In genomic region chr16:6735631-6736030, GRCh38 we compare ENCODE assay signal across 32 cellular contexts.
"Had no signal": no experiment of that assay in that cellular context is flagged by ENCODE, and none has a peak within 500 bp of the region (broad histone marks: within the 10 kb centered on the region; RNA-seq: fewer than 3 reads in every experiment).

No MANE protein-coding gene starts in this region.

- H3K4me3 ChIP-seq: adrenal gland, body of pancreas, breast epithelium had no signal

- H3K36me3 ChIP-seq: adrenal gland, brain microvascular endothelial cell, breast epithelium, WERI-Rb-1 had no signal

- DNase-seq: activated CD4-positive, alpha-beta memory T cell treated with anti-CD3 and anti-CD28 coated beads, Interleukin-2, amount 10 ng/mL, durations not matched to agents 7 days and 5 days; activated CD4-positive, alpha-beta T cell treated with anti-CD3 and anti-CD28 coated beads for 1 hour; activated CD4-positive, alpha-beta T cell treated with anti-CD3 and anti-CD28 coated beads for 36 hours; activated CD4-positive, alpha-beta T cell treated with anti-CD3 and anti-CD28 coated beads for 48 hours; activated CD4-positive, alpha-beta T cell treated with anti-CD3 and anti-CD28 coated beads, Interleukin-2, amount 10 ng/mL, durations not matched to agents 7 days and 5 days; activated CD4-positive, alpha-beta T cell treated with anti-CD3 and anti-CD28 coated beads, Interleukin-2, amount 50 U/mL, for 48 hours; activated CD4-positive, CD25-positive, alpha-beta regulatory T cell; activated CD8-positive, alpha-beta memory T cell treated with anti-CD3 and anti-CD28 coated beads for 24 hours; activated CD8-positive, alpha-beta memory T cell treated with anti-CD3 and anti-CD28 coated beads, Interleukin-2, amount 10 ng/mL, durations not matched to agents 7 days and 5 days; activated CD8-positive, alpha-beta memory T cell treated with anti-CD3 and anti-CD28 coated beads, Interleukin-2, amount 50 U/mL, for 48 hours; activated CD8-positive, alpha-beta T cell treated with anti-CD3 and anti-CD28 coated beads, Interleukin-2, amount 10 ng/mL, durations not matched to agents 7 days and 5 days; activated effector memory CD4-positive, alpha-beta T cell treated with anti-CD3 and anti-CD28 coated beads, Interleukin-2, amount 50 U/mL, for 16 hours; activated gamma-delta T cell treated with Interleukin-2 at 50 U/mL for 16 hours; activated naive CD4-positive, alpha-beta T cell; activated naive CD4-positive, alpha-beta T cell treated with anti-CD3 and anti-CD28 coated beads for 36 hours; activated naive CD4-positive, alpha-beta T cell treated with anti-CD3 and anti-CD28 coated beads, Interleukin-2, amount 50 U/mL, for 16 hours; activated naive CD8-positive, alpha-beta T cell treated with anti-CD3 and anti-CD28 coated beads for 36 hours; activated T-cell treated with anti-CD3 and anti-CD28 coated beads, Interleukin-2, amount 50 U/mL, for 24 hours; activated T-cell treated with anti-CD3 and anti-CD28 coated beads, Interleukin-2, amount 50 U/mL, for 48 hours; adrenal gland; amniotic stem cell; aorta; body of pancreas; brain microvascular endothelial cell; central memory CD4-positive, alpha-beta T cell; T-helper 2 cell; T-helper 9 cell; WERI-Rb-1 had no signal

- H3K27me3 ChIP-seq: adrenal gland, body of pancreas, brain microvascular endothelial cell, breast epithelium had no signal

- H3K4me1 ChIP-seq: adrenal gland, body of pancreas, breast epithelium had no signal

- ATAC-seq: activated CD4-positive, alpha-beta T cell treated with anti-CD3 and anti-CD28 coated beads for 36 hours; activated CD4-positive, CD25-positive, alpha-beta regulatory T cell treated with anti-CD3 and anti-CD28 coated beads, Interleukin-2, amount 50 U/mL, for 24 hours; activated CD8-positive, alpha-beta memory T cell treated with anti-CD3 and anti-CD28 coated beads, Interleukin-2, amount 10 ng/mL, durations not matched to agents 7 days and 5 days; activated CD8-positive, alpha-beta T cell treated with anti-CD3 and anti-CD28 coated beads, Interleukin-2, amount 10 ng/mL, durations not matched to agents 7 days and 5 days; activated naive CD4-positive, alpha-beta T cell treated with anti-CD3 and anti-CD28 coated beads, Interleukin-2, amount 50 U/mL, for 72 hours; body of pancreas; WTC11 had no signal

- H3K9me3 ChIP-seq: adrenal gland, body of pancreas had no signal

- H3K27ac ChIP-seq: adrenal gland, body of pancreas, brain microvascular endothelial cell, breast epithelium, WERI-Rb-1 had no signal
